16 cellular contexts compared by ENCODE assay signal in the genomic region with DNA sequence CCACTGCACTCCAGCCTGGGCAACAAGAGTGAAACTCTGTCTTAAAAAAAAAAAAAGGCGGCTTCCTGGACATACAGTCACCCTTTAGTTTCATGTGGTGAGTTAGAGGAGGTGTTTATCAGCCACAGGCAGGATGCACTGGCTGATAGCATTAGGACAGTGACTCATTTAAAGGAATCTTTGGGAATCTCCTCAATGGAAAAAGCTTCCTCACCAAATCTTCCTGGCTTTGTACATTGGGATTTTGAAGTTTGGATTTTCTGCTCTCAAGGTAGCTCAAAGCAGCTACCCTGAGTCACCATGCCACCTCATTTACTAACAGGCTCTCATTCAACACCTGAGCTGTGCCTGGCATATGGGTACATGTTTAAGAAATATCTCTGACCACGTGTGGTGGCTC. TPM values are rescaled to one million over a fixed set of nuclear protein-coding genes. Genes with fewer than 3 reads are reported as not detected.
A peak's percentile ranks its signal among the peaks of the same experiment; 100 is the strongest.
DNase-seq lines count a peak whose midpoint lies in the region; TF ChIP-seq lines count a peak whose summit lies in the region.
"Had no signal": no experiment of that assay in that cellular context is flagged by ENCODE, and none has a peak within 500 bp of the region (broad histone marks: within the 10 kb centered on the region; RNA-seq: fewer than 3 reads in every experiment).

No MANE protein-coding gene starts in this region.

- peak overlapping the region; percentile 77 for H3K27ac ChIP-seq in mesodermal cell (ENCODE audit: low read depth, low read length, severe bottlenecking)
- no peak overlapping the region for H3K27ac ChIP-seq in H9 (ENCODE audit: insufficient read length, low read depth, low read length)
- H3K27ac ChIP-seq: heart left ventricle, stomach had no signal

- intact Hi-C loops in lower leg skin (cut with DNase I; ENCODE audit: low total_unique reads), result no loop called here

- H3K9me3 ChIP-seq in mesodermal cell (ENCODE audit: control insufficient read depth, low read length), result no peaks in the 10 kb centered on the region
- H3K9me3 ChIP-seq in H9 (ENCODE audit: control insufficient read depth, low read depth, low read length), result no peaks in the 10 kb centered on the region
- H3K9me3 ChIP-seq: heart left ventricle, stomach had no signal

- no peak overlapping the region for H2BK15ac ChIP-seq in H9 (ENCODE audit: low read depth, low read length)

- H3K23me2 ChIP-seq in H9 (ENCODE audit: insufficient read length, low read depth, low read length, poor library complexity, severe bottlenecking), result no peaks in the 10 kb centered on the region

- H3K9ac ChIP-seq in H9 (ENCODE audit: extremely low read depth, insufficient read length, low read length), result no peak overlapping the region

- TF ChIP-seq CTCF in H9 (conservative IDR thresholded peaks at IDR 0.05), result no peak
- TF ChIP-seq CTCF in lower leg skin (IDR thresholded peaks at IDR 0.05), result no peak

- H3K36me3 Mint-ChIP-seq in H9 (ENCODE audit: insufficient read depth in 1 of 3, low read depth in 3 of 3), result no peaks in the 10 kb centered on the region
- H3K36me3 Mint-ChIP-seq: activated naive CD8-positive, alpha-beta T cell treated with anti-CD3 and anti-CD28 coated beads, Interleukin-2, amount 10 ng/mL, durations not matched to agents 7 days and 5 days; CD4-positive, CD25-positive, alpha-beta regulatory T cell had no signal

- H2BK12ac ChIP-seq in H9 (ENCODE audit: insufficient read length, low read depth, low read length), result no peak overlapping the region

- no peaks in the 10 kb centered on the region for H3K27me3 Mint-ChIP-seq in H9 (ENCODE audit: low read depth)
- H3K27me3 Mint-ChIP-seq: activated naive CD8-positive, alpha-beta T cell treated with anti-CD3 and anti-CD28 coated beads, Interleukin-2, amount 10 ng/mL, durations not matched to agents 7 days and 5 days had no signal

- H3K14ac ChIP-seq in H9 (ENCODE audit: insufficient read depth, low read length), result no peak overlapping the region

- H3K4me1 Mint-ChIP-seq in H9, result peaks cover 6 to 12% of the 10 kb centered on the region in 2 experiments; a peak in 3 of 4 replicates
- H3K4me1 Mint-ChIP-seq: CD4-positive, CD25-positive, alpha-beta regulatory T cell had no signal

- no peak overlapping the region for H3K56ac ChIP-seq in H9 (ENCODE audit: insufficient read length, low read depth, low read length)

- H3K4me2 ChIP-seq in H9 (ENCODE audit: insufficient read depth, insufficient read length, low read length), result no peak overlapping the region

- WGBS in mesodermal cell (ENCODE audit: insufficient coverage in 2 of 2), 2 experiments, result no CpG with 5 or more reads among the region's 2 CpGs
- WGBS in H9 (ENCODE audit: extremely low coverage, insufficient read length, low lambda C conversion rate), result no CpG with 5 or more reads among the region's 2 CpGs
- WGBS in lower leg skin, 2 donors, result 79 to 85% methylated on average over 2 of the region's 2 CpGs

- H4K20me1 ChIP-seq in H9 (ENCODE audit: control insufficient read depth, insufficient read depth, insufficient read length), result no peaks in the 10 kb centered on the region

- H3T11ph ChIP-seq in H9 (ENCODE audit: low read length), result no peak overlapping the region

- no peaks in the 10 kb centered on the region for H3K79me1 ChIP-seq in H9 (ENCODE audit: insufficient read depth, low read depth, low read length, poor library complexity, severe bottlenecking)

- H4K91ac ChIP-seq in H9 (ENCODE audit: insufficient read length, low read depth, low read length), result no peak overlapping the region

- no peak for TF ChIP-seq POLR2A in lower leg skin (IDR thresholded peaks at IDR 0.05)

- no peak overlapping the region for H3K27ac Mint-ChIP-seq in H9
- H3K27ac Mint-ChIP-seq: activated naive CD8-positive, alpha-beta T cell treated with anti-CD3 and anti-CD28 coated beads, Interleukin-2, amount 10 ng/mL, durations not matched to agents 7 days and 5 days; CD4-positive, CD25-positive, alpha-beta regulatory T cell had no signal

- DNase-seq in EH (ENCODE audit: low read depth), result peak; percentile 90
- peak; percentile 84 for DNase-seq in dermis blood vessel endothelial cell
- no peak for DNase-seq in cerebellum (ENCODE audit: low spot score)
- no peak for DNase-seq in DMS 273 (lab: John Stamatoyannopoulos, UW; ENCODE audit: unreplicated experiment)
- no peak for DNase-seq in H9
- DNase-seq in lower leg skin (ENCODE audit: low spot score in 2 of 2), result no peak
- DNase-seq: activated naive CD8-positive, alpha-beta T cell treated with anti-CD3 and anti-CD28 coated beads, Interleukin-2, amount 10 ng/mL, durations not matched to agents 7 days and 5 days; CD4-positive, CD25-positive, alpha-beta regulatory T cell; heart left ventricle; NCI-H1092 treated with DMSO at 0.1 percent for 48 hours; NCI-H748 treated with DMSO at 0.1 percent for 48 hours; stimulated activated CD4-positive, alpha-beta T cell treated with anti-CD3 and anti-CD28 coated beads, Interleukin-4, amount 100 ng/mL, for 1 hour; stomach; T-helper 1 cell had no signal

- H2AK5ac ChIP-seq in H9 (ENCODE audit: insufficient read length, low read length), result no peak overlapping the region

- no peak overlapping the region for H3K23ac ChIP-seq in H9 (ENCODE audit: insufficient read length, low read depth, low read length)

- H3K4ac ChIP-seq in H9 (ENCODE audit: low read depth, low read length), result no peak overlapping the region

- H3K36me3 ChIP-seq in mesodermal cell (ENCODE audit: control insufficient read depth, insufficient read depth, low read length), result peaks cover 3% of the 10 kb centered on the region
- H3K36me3 ChIP-seq: stomach had no signal

- H4K8ac ChIP-seq in H9 (replicated peaks; ENCODE audit: insufficient read length, low read depth, low read length), result no peak overlapping the region

- no peaks in the 10 kb centered on the region for H3K27me3 ChIP-seq in H9 (ENCODE audit: insufficient read depth, low read length)
- H3K27me3 ChIP-seq: heart left ventricle, stomach had no signal

- H4K5ac ChIP-seq in H9 (ENCODE audit: insufficient read length, low read depth, low read length), result no peak overlapping the region

- H2BK5ac ChIP-seq in H9 (ENCODE audit: insufficient read length, low read length), result no peak overlapping the region

- no peak overlapping the region for H2BK20ac ChIP-seq in H9 (ENCODE audit: low read depth, low read length, poor library complexity, severe bottlenecking)

- no peaks in the 10 kb centered on the region for H3K79me2 ChIP-seq in H9 (ENCODE audit: insufficient read depth, low read length)

- peaks cover 9% of the 10 kb centered on the region for H3K4me1 ChIP-seq in mesodermal cell (ENCODE audit: control insufficient read depth, insufficient read depth, low read length, poor library complexity, severe bottlenecking)
- H3K4me1 ChIP-seq in H9 (ENCODE audit: insufficient read depth, low read length), result no peaks in the 10 kb centered on the region; the same call in 1 of the 2 replicates

- H3K18ac ChIP-seq in H9 (ENCODE audit: insufficient read length, low read depth, low read length), result no peak overlapping the region

- H2BK120ac ChIP-seq in H9 (ENCODE audit: low read depth, low read length, poor library complexity, severe bottlenecking), result no peak overlapping the region

- no peak overlapping the region for H2AFZ ChIP-seq in H9 (ENCODE audit: low read length)

- H3K9me3 Mint-ChIP-seq in H9, result no peaks in the 10 kb centered on the region
- H3K9me3 Mint-ChIP-seq: activated naive CD8-positive, alpha-beta T cell treated with anti-CD3 and anti-CD28 coated beads, Interleukin-2, amount 10 ng/mL, durations not matched to agents 7 days and 5 days; CD4-positive, CD25-positive, alpha-beta regulatory T cell had no signal

- no peak overlapping the region for H3K4me3 Mint-ChIP-seq in H9
- H3K4me3 Mint-ChIP-seq: activated naive CD8-positive, alpha-beta T cell treated with anti-CD3 and anti-CD28 coated beads, Interleukin-2, amount 10 ng/mL, durations not matched to agents 7 days and 5 days; CD4-positive, CD25-positive, alpha-beta regulatory T cell had no signal

- H3K4me3 ChIP-seq in mesodermal cell (ENCODE audit: extremely low read depth, insufficient read depth, low read length, poor library complexity, severe bottlenecking) (no peak overlapping the region), lower leg skin (ENCODE audit: low read depth, poor library complexity, severe bottlenecking) (no peak overlapping the region)
- H3K4me3 ChIP-seq: heart left ventricle, stomach had no signal

TF ChIP-seq in PFSK-1, 5 proteins besides CTCF, POLR2A, EP300 and RAD21:
- TF ChIP-seq SIN3A (IDR thresholded peaks at IDR 0.05; ENCODE audit: borderline replicate concordance, insufficient read depth, low read length) (peak; percentile 59; the same call in 1 of the 2 replicates), TAF1 (IDR thresholded peaks at IDR 0.05; ENCODE audit: borderline replicate concordance, insufficient read depth, low read length) (no peak), FOXP2 (optimal IDR thresholded peaks at IDR 0.05; ENCODE audit: borderline replicate concordance, extremely low read depth, extremely low read length, insufficient read depth) (peak; percentile 22), POLR2AphosphoS5 (IDR thresholded peaks at IDR 0.05; ENCODE audit: low read depth, low read length) (no peak)

RNA-seq across cellular contexts. Expression of a gene that starts 20.2 kb away (rescaled TPM):
- 8.5 TPM for polyA plus RNA-seq in PFSK-1 (2012; ENCODE audit: insufficient read length, low read depth)
- total RNA-seq in dermis blood vessel endothelial cell (0.17 and 2.0 TPM in 2 replicates), cerebellum (5.4 TPM), H9 (2021) (0.31 and 0.39 TPM in 2 replicates), lower leg skin (under 1 TPM in 1 of 4 donors, not detected in 3; 0.16 TPM)
- polyA plus RNA-seq in mesodermal cell (2013, experiment 1 of 2), result 0.66 TPM
- 0.40 TPM for polyA plus RNA-seq in mesodermal cell (2013, experiment 2 of 2)
- total RNA-seq: CD4-positive, CD25-positive, alpha-beta regulatory T cell had no signal

RNA-seq across cellular contexts. Expression of a gene that starts 43.7 kb away (rescaled TPM):
- 27.2 TPM for polyA plus RNA-seq in PFSK-1 (2012; ENCODE audit: insufficient read length, low read depth)
- 41.9 and 53.4 TPM in 2 replicates for total RNA-seq in dermis blood vessel endothelial cell
- polyA plus RNA-seq in mesodermal cell (2013, experiment 1 of 2), result 20.4 TPM
- 17.7 TPM for polyA plus RNA-seq in mesodermal cell (2013, experiment 2 of 2)
- 29.6 TPM for total RNA-seq in cerebellum
- total RNA-seq in H9 (2021), result 25.6 and 30.2 TPM in 2 replicates
- 10 to 100 TPM; 40.3 to 55.5 (median 45.3) TPM for total RNA-seq in lower leg skin

Comparison
In these comparisons a context has a peak if more than half of its experiments do, and no peak if none do; other contexts are left out.
1. DNase-seq: peak in EH (single experiment) and dermis blood vessel endothelial cell (single experiment); none in cerebellum (single experiment), DMS 273 (single experiment), H9 (single experiment) and lower leg skin (0 of 2).